8 cellular contexts compared by ENCODE assay signal in the genomic region with DNA sequence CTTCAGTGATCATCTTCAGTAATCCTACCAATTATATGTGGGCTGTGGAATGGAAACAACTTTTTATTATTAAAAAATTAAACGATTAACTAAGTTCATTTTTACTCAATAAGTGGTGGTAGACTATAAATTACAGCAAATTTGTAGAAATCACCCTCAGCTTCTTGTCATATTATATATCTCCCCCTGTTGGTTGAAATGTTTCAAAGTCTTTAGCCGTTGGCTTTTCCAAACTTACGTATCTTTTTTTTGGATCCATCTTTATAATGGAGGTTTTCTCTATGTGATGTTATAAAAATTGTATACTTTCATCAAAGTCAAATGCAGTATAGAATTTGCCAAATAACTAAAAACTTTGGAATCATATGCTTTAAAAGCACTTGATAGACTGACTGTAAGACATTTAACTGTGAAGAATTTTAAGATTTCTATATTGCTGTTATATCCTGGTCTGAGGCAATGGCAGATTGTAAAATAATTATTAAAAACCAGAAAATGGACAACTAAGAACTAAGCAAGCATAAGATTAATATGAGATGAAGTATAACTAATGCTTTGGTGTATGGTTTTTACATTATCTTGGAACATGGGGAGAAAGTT. TPM values are rescaled to one million over a fixed set of nuclear protein-coding genes. Genes with fewer than 3 reads are reported as not detected.
DNase-seq lines count a peak whose midpoint lies in the region; ATAC-seq, FAIRE-seq and TF ChIP-seq lines count a peak whose summit lies in the region.

No MANE protein-coding gene starts in this region.

- peak; percentile 37 for TF ChIP-seq RAD21 in H1 (IDR thresholded peaks at IDR 0.05 in 1 of 2, conservative IDR thresholded peaks at IDR 0.05 in 1 of 2; ENCODE audit: low read depth in 2 of 2, low read length in 2 of 2)

- ATAC-seq in GM21447 (IDR thresholded peaks at IDR 0.05; ENCODE audit: unreplicated experiment): no peak

- TF ChIP-seq EP300 in H1 (IDR thresholded peaks at IDR 0.05; ENCODE audit: borderline replicate concordance in 1 of 2, low read depth in 2 of 2, low read length in 2 of 2): no peak

- no peak overlapping the region for H3K4me2 ChIP-seq in H1 (ENCODE audit: insufficient read depth in 1 of 2, low read depth in 2 of 2, low read length in 2 of 2)

- no peak overlapping the region for H3K4ac ChIP-seq in H1 (replicated peaks; ENCODE audit: insufficient read length, low read depth, low read length)

- POLR2A ChIA-PET in H1 (lab: Charles Lee; ENCODE audit: partially characterized antibody): no interaction called here

- DNase-seq in NCI-H2227 treated with DMSO at 0.1 percent for 48 hours (lab: John Stamatoyannopoulos, UW) (peak; percentile 4), H1 (ENCODE audit: low read depth in 1 of 2, low spot score in 2 of 2) (no peak), progenitor cell of endocrine pancreas (ENCODE audit: low spot score, unreplicated experiment) (no peak), HuH-7 (ENCODE audit: low spot score) (no peak), COLO668 (lab: John Stamatoyannopoulos, UW; ENCODE audit: unreplicated experiment) (no peak)
- no peak for DNase-seq in stimulated activated CD4-positive, alpha-beta T cell treated with anti-CD3 and anti-CD28 coated beads, Interleukin-4, amount 100 ng/mL, for 24 hours

- no peak overlapping the region for H3K18ac ChIP-seq in H1 (ENCODE audit: extremely low read depth, low read length)

- no peaks in the 10 kb centered on the region for H3K9me3 Mint-ChIP-seq in progenitor cell of endocrine pancreas (ENCODE audit: low read depth)

- H3K27ac Mint-ChIP-seq in progenitor cell of endocrine pancreas: no peak overlapping the region

- H3K23ac ChIP-seq in H1 (ENCODE audit: insufficient read length): no peak overlapping the region

- H3K4me1 ChIP-seq in H1 (replicated peaks in 1 of 4; ENCODE audit: control insufficient read depth in 3 of 4, insufficient read depth in 4 of 4, low read length in 3 of 4): no peaks in the 10 kb centered on the region

- no peak overlapping the region for H4K8ac ChIP-seq in H1 (ENCODE audit: extremely low read depth, insufficient read depth, low read length)

- H3K9me3 ChIP-seq in H1 (ENCODE audit: insufficient read depth in 2 of 2, low read depth in 1 of 2, low read length in 1 of 2): no peaks in the 10 kb centered on the region

- no peak for TF ChIP-seq POLR2A in H1 (IDR thresholded peaks at IDR 0.05; ENCODE audit: control extremely low read depth in 1 of 2, low read depth in 2 of 2, low read length in 2 of 2)

- H3K14ac ChIP-seq in H1 (ENCODE audit: insufficient read length): no peak overlapping the region

- no peak overlapping the region for H2BK5ac ChIP-seq in H1 (ENCODE audit: low read depth, low read length)

- no peak overlapping the region for H3K27ac ChIP-seq in H1 (ENCODE audit: low read depth, low read length)

- H4K20me1 ChIP-seq in H1 (replicated peaks in 1 of 2; ENCODE audit: control insufficient read depth in 1 of 2, insufficient read depth in 2 of 2, low read length in 2 of 2): no peaks in the 10 kb centered on the region

- no peaks in the 10 kb centered on the region for H3K27me3 ChIP-seq in H1 (replicated peaks in 1 of 4; ENCODE audit: control insufficient read depth in 3 of 4, extremely low read depth in 1 of 4, insufficient read depth in 3 of 4, low read length in 3 of 4)

- peak; percentile 93 for FAIRE-seq in G401.6 (lab: Jason Lieb, UNC)
- FAIRE-seq in H1 (lab: Jason Lieb, UNC): no peak

- no peak overlapping the region for H4K91ac ChIP-seq in H1 (replicated peaks; ENCODE audit: insufficient read length, low read length)

- H3K4me3 Mint-ChIP-seq in progenitor cell of endocrine pancreas (ENCODE audit: low read depth): no peak overlapping the region

- peaks cover 30% of the 10 kb centered on the region for H3K36me3 Mint-ChIP-seq in progenitor cell of endocrine pancreas (ENCODE audit: insufficient read depth)

- no peak overlapping the region for H2BK120ac ChIP-seq in H1 (replicated peaks; ENCODE audit: low read depth, low read length)

- peaks cover 7% of the 10 kb centered on the region for H3K4me1 Mint-ChIP-seq in progenitor cell of endocrine pancreas (ENCODE audit: low read depth)

- no peaks in the 10 kb centered on the region for H3K23me2 ChIP-seq in H1 (ENCODE audit: low read depth, low read length)

- H2AFZ ChIP-seq in H1 (ENCODE audit: low read length): no peak overlapping the region

- no peak overlapping the region for H4K5ac ChIP-seq in H1 (ENCODE audit: insufficient read length, low read depth, low read length)

- WGBS in H1 (ENCODE audit: extremely low coverage in 1 of 2, insufficient coverage in 1 of 2, insufficient read length in 1 of 2, insufficient replicate concordance in 2 of 2, low coverage in 1 of 2, low lambda C conversion rate in 2 of 2, missing lambda C conversion rate in 1 of 2), 2 experiments: 59% methylated on average over 3 of the region's 3 CpGs; no CpG with 5 or more reads in 1 of the 2 experiments

- CTCF ChIA-PET in H1 (lab: Charles Lee; ENCODE audit: partially characterized antibody): interaction anchor here (0.8 to 2.1 kb wide), 11 partner anchors 19 to 256 kb away, joined by 3 to 37 read pairs (median 4); no protein-coding TSS in a partner anchor

- H2BK15ac ChIP-seq in H1 (ENCODE audit: low read length): no peak overlapping the region

- no peaks in the 10 kb centered on the region for H3K79me1 ChIP-seq in H1 (ENCODE audit: low read depth, low read length)

- H2BK12ac ChIP-seq in H1 (ENCODE audit: low read depth, low read length): no peak overlapping the region

- no peaks in the 10 kb centered on the region for H3K79me2 ChIP-seq in H1 (ENCODE audit: control insufficient read depth in 1 of 2, insufficient read depth in 2 of 2, low read length in 2 of 2)

- no peak overlapping the region for H3K56ac ChIP-seq in H1 (replicated peaks; ENCODE audit: insufficient read length, low read depth, low read length)

- peak in 2 of 3 experiments; percentile 18 to 30; a peak in 2 of 4 replicates for TF ChIP-seq CTCF in H1 (IDR thresholded peaks at IDR 0.05; ENCODE audit: control extremely low read depth in 1 of 3, insufficient read depth in 1 of 3, low read depth in 1 of 3, low read length in 3 of 3)
- peak; percentile 63 for TF ChIP-seq CTCF in progenitor cell of endocrine pancreas (IDR thresholded peaks at IDR 0.05; ENCODE audit: unreplicated experiment)

- no peak overlapping the region for H3K4me3 ChIP-seq in H1 (ENCODE audit: extremely low read depth in 1 of 4, insufficient read depth in 2 of 4, low read depth in 3 of 4, low read length in 4 of 4)

- no peak overlapping the region for H2AK5ac ChIP-seq in H1 (ENCODE audit: low read depth, low read length)

- no peaks in the 10 kb centered on the region; a peak in 1 of 8 replicates for H3K36me3 ChIP-seq in H1 (ENCODE audit: control insufficient read depth in 2 of 4, insufficient read depth in 4 of 4, low read length in 3 of 4)

- H3K27me3 Mint-ChIP-seq in progenitor cell of endocrine pancreas: no peaks in the 10 kb centered on the region

- no peak overlapping the region for H2BK20ac ChIP-seq in H1 (ENCODE audit: low read length)

- no peak overlapping the region for H3K9ac ChIP-seq in H1 (replicated peaks in 1 of 4; ENCODE audit: extremely low read depth in 1 of 4, low read depth in 3 of 4, low read length in 3 of 4)

TF ChIP-seq in H1, 55 proteins besides CTCF, POLR2A, EP300 and RAD21:
- TF ChIP-seq RBBP5 (IDR thresholded peaks at IDR 0.05; ENCODE audit: borderline replicate concordance, low read depth, low read length) (no peak), RFX5 (IDR thresholded peaks at IDR 0.05; ENCODE audit: borderline replicate concordance, low read depth, low read length) (no peak), TAF7 (optimal IDR thresholded peaks at IDR 0.05; ENCODE audit: borderline replicate concordance, low read depth, low read length) (no peak), SUZ12 (IDR thresholded peaks at IDR 0.05; ENCODE audit: low read length) (no peak), RXRA (IDR thresholded peaks at IDR 0.05; ENCODE audit: insufficient read depth, low read depth, low read length) (no peak), CHD1 (IDR thresholded peaks at IDR 0.05; ENCODE audit: low read depth, low read length) (no peak), HDAC6 (IDR thresholded peaks at IDR 0.05; ENCODE audit: low read depth, low read length) (no peak)

RNA-seq across cellular contexts. Expression of a gene that starts 44.7 kb away (rescaled TPM):
- total RNA-seq in H1 (2021; fragmentation: NEBNext Ultra II Directional; extraction: Animal tissue kit (Norgen Biotek cat#: 25700)): 26.5 and 27.2 TPM in 2 replicates
- 4.5 and 5.1 TPM in 2 replicates for polyA plus RNA-seq in H1 (2011; rRNA removed)
- 5.7 TPM for polyA plus RNA-seq in H1 (2011; cell fraction: cytosol; rRNA removed)
- polyA plus RNA-seq in H1 (2011; cell fraction: nucleus; rRNA removed): 3.2 TPM
- 6.3 to 11.5 TPM (median 10.5 TPM) in 4 replicates for polyA plus RNA-seq in H1 (2012, experiment 1 of 2)
- polyA plus RNA-seq in H1 (2012, experiment 2 of 2): 0.34 TPM
- 13.7 TPM for polyA plus RNA-seq in H1 (2013, experiment 1 of 2)
- polyA plus RNA-seq in H1 (2013, experiment 2 of 2): 16.1 TPM
- 10.5 and 15.7 TPM in 2 replicates for polyA minus RNA-seq in H1 (2011; rRNA and poly(A)+ RNA removed)
- 10.8 TPM for polyA minus RNA-seq in H1 (2011; cell fraction: cytosol; rRNA and poly(A)+ RNA removed)
- polyA minus RNA-seq in H1 (2011; cell fraction: nucleus; rRNA and poly(A)+ RNA removed): 22.3 TPM
- 119 and 127 TPM in 2 replicates for total RNA-seq in progenitor cell of endocrine pancreas
